In the genomic region with DNA sequence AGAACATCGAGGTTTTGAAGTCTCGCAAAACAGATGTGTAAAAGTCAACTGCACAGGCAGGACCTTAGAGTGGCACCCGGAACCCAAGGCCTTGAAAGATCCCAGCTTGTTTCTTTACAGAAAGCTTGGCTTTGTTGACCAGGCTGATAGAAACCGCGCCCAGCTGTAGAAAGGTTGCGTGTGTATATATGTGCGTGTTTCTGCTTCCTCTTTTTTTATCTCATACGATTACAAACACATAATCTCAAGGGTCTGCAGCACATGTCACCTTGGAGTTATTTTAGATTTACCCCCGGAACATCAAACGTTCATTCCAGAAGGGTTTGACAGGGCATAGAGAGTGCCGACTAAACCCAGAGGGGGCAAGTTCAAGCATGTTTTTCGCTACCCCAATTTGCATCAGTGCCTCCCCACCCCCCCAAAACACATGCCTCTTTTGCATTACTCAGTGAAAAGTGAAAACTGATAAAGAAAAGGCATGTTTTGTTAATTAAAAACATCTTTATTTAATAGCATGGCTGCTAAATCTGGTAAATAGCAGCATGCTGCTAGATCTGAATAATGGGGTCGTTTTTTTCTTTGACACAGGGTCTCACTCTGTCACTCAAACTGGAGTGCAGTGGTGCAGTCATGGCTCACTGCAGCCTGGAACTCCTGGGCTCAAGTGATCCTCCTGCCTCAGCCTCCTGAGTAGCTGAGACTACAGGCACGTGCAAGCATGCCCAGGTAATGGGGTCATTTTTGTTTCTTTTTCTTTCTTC, we compare ENCODE assay signal across 9 cellular contexts. TPM values are rescaled to one million over a fixed set of nuclear protein-coding genes. Genes with fewer than 3 reads are reported as not detected.
DNase-seq lines count a peak whose midpoint lies in the region; ATAC-seq, FAIRE-seq and TF ChIP-seq lines count a peak whose summit lies in the region.
"Had no signal": no experiment of that assay in that cellular context is flagged by ENCODE, and none has a peak within 500 bp of the region (broad histone marks: within the 10 kb centered on the region; RNA-seq: fewer than 3 reads in every experiment).

No MANE protein-coding gene starts in this region.

- peaks cover 22% of the 10 kb centered on the region for H3F3A ChIP-seq in MM.1S (ENCODE audit: insufficient read depth, low read length)

- no peaks in the 10 kb centered on the region for H3K27me3 ChIP-seq in MM.1S (replicated peaks; ENCODE audit: insufficient read depth, low read length)

- no peaks in the 10 kb centered on the region for H3K36me3 ChIP-seq in MM.1S (replicated peaks; ENCODE audit: insufficient read depth, low read length)

- peaks cover 29% of the 10 kb centered on the region for H3K4me1 ChIP-seq in MM.1S (ENCODE audit: low read length)

- DNase-seq in GM12891 (ENCODE audit: insufficient read length, low spot score) (peak; percentile 38), MM.1S (peak; percentile 79), erythroblast (lab: John Stamatoyannopoulos, UW) (peak; percentile 16 to 36), left ventricle myocardium superior (no peak), RCC 7860 (ENCODE audit: low spot score) (no peak), urothelium cell line (ENCODE audit: low spot score) (no peak)
- DNase-seq: psoas muscle had no signal

- H3K27ac ChIP-seq in MM.1S (ENCODE audit: low read length) = peak overlapping the region; percentile 63
- H3K27ac ChIP-seq: psoas muscle had no signal

- ATAC-seq in GM21619 (IDR thresholded peaks at IDR 0.05; ENCODE audit: unreplicated experiment) = peak; percentile 58
- ATAC-seq in left ventricle myocardium superior = no peak
- ATAC-seq in GM21526 (IDR thresholded peaks at IDR 0.05; ENCODE audit: low FRiP score, unreplicated experiment) = no peak
- ATAC-seq: psoas muscle had no signal

- H3K79me2 ChIP-seq in MM.1S (ENCODE audit: low read length) = no peaks in the 10 kb centered on the region

- H3K9ac ChIP-seq in MM.1S (ENCODE audit: low read length) = peak overlapping the region; percentile 12; the same call in 1 of the 2 replicates

- H2AFZ ChIP-seq in MM.1S (ENCODE audit: low read length) = peak overlapping the region; percentile 14

- intact Hi-C loops in left ventricle myocardium superior (cut with micrococcal nuclease) = no loop called here

- no peaks in the 10 kb centered on the region for H3K9me2 ChIP-seq in MM.1S (replicated peaks; ENCODE audit: insufficient read depth, low read length)

- TF ChIP-seq CTCF in MM.1S (IDR thresholded peaks at IDR 0.05; ENCODE audit: low read length) = no peak

- TF ChIP-seq POLR2A in GM12891 (IDR thresholded peaks at IDR 0.05; ENCODE audit: low read depth, low read length) (peak; percentile 53; the same call in 1 of the 2 replicates), erythroblast (IDR thresholded peaks at IDR 0.05; ENCODE audit: low read length) (no peak)

- no peaks in the 10 kb centered on the region for H3K9me3 ChIP-seq in MM.1S (replicated peaks; ENCODE audit: insufficient read depth, low read length)
- H3K9me3 ChIP-seq: psoas muscle had no signal

- FAIRE-seq in GM12891 (lab: Jason Lieb, UNC) (peak; percentile 81), RCC 7860 (lab: Jason Lieb, UNC) (no peak), urothelium cell line (lab: Jason Lieb, UNC) (no peak)

- no peaks in the 10 kb centered on the region for H4K20me1 ChIP-seq in MM.1S (ENCODE audit: insufficient read depth, low read length)

- peak overlapping the region; percentile 44; the same call in 1 of the 2 replicates for H3K4me2 ChIP-seq in MM.1S (ENCODE audit: low read depth, low read length)

- H3K4me3 ChIP-seq in MM.1S (ENCODE audit: low read length) = peak overlapping the region; percentile 11; the same call in 1 of the 2 replicates
- H3K4me3 ChIP-seq: psoas muscle had no signal

TF ChIP-seq in GM12891, 5 proteins besides CTCF, POLR2A, EP300 and RAD21:
- TF ChIP-seq POLR2AphosphoS5 (IDR thresholded peaks at IDR 0.05; ENCODE audit: low read depth, low read length) (no peak), TAF1 (IDR thresholded peaks at IDR 0.05; ENCODE audit: low read depth, low read length) (no peak), SPI1 (IDR thresholded peaks at IDR 0.05; ENCODE audit: low read depth, low read length) (peak; percentile 91), PAX5 (IDR thresholded peaks at IDR 0.05; ENCODE audit: insufficient read depth, low read length, severe bottlenecking) (no peak), POU2F2 (IDR thresholded peaks at IDR 0.05; ENCODE audit: low read depth, low read length) (peak; percentile 96)

RNA-seq across cellular contexts. Expression of a gene that starts 33.2 kb away (rescaled TPM):
- 28.9 TPM for polyA plus RNA-seq in GM12891 (2012; ENCODE audit: low read depth, missing spikeins)
- total RNA-seq in left ventricle myocardium superior = 23.3 TPM

Comparison
In these comparisons a context has a peak if more than half of its experiments do, and no peak if none do; other contexts are left out.
1. DNase-seq: peak in GM12891 (single experiment), MM.1S (single experiment) and erythroblast (2 of 2); none in left ventricle myocardium superior (single experiment), RCC 7860 (single experiment) and urothelium cell line (single experiment).